In the genomic region with DNA sequence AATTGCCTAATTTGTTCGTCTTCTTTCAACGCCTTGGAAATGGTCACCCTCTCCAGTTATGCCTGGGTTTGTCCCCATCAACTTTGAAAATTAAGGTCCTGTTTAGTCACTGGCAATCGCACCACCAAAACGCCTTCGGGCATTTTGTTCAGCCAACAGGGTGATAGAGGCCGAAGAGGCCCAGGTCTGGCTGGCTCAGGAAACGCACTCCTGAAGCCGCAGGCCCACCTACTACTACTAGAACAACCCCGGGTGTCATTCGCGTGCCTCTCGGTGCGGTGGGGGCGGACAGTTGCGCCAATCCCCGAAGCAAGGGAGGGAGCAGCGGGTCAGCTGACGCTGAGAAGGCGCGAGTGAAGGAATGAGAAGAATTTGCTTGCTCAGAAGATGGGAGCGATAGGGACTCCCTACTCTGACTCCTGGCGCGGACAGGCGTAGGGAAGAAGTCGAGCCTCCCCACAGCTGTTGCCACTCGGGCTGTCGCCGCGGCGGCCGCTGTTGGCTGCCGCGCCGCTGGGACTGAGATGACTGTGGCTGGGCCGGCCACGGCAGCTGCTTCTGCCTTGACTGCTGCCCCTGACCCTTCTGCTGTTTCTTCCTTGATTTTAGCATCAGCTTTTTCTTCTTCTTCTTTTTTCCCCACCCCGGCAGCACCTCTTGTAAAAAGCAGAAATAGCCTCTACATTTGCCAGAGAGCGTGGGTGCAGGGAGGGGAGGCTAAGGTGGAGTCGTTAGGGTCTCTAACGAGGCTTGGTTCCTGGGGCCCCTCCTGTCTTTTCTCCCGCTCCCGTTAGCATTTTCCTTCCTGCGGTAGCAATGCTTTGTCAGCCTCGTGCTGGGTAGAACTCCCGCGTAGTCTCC, we compare ENCODE assay signal across 8 cellular contexts.
DNase-seq lines count a peak whose midpoint lies in the region; ATAC-seq and TF ChIP-seq lines count a peak whose summit lies in the region.

No MANE protein-coding gene starts in this region.

- TF ChIP-seq CTCF in A673 (conservative IDR thresholded peaks at IDR 0.05; ENCODE audit: low read depth, low read length) (no peak), HL-60 (IDR thresholded peaks at IDR 0.05; ENCODE audit: insufficient read depth, low read length) (no peak)

- H3K36me3 ChIP-seq in A673 (ENCODE audit: insufficient read depth, low read length, poor library complexity, severe bottlenecking), result no peaks in the 10 kb centered on the region
- H3K36me3 ChIP-seq in skeletal muscle satellite cell (ENCODE audit: insufficient read depth, low read length), result no peaks in the 10 kb centered on the region

- intact Hi-C loops in A673 (cut with micrococcal nuclease; ENCODE audit: unreplicated experiment), result loop anchor here (5.0 to 10.0 kb wide), 5 partner anchors 264 to 1137 kb away; no protein-coding TSS in a partner anchor

- H3K4me3 ChIP-seq in A673 (ENCODE audit: low read depth, low read length, poor library complexity, severe bottlenecking) (peak overlapping the region; percentile 22), HL-60 (replicated peaks; ENCODE audit: insufficient read depth, low read length) (peak overlapping the region; percentile 17), skeletal muscle satellite cell (ENCODE audit: low read length) (peak overlapping the region; percentile 62)

- peaks cover 3% of the 10 kb centered on the region for H3K4me1 ChIP-seq in A673 (ENCODE audit: insufficient read depth, low read length, poor library complexity, severe bottlenecking)
- peaks cover 26% of the 10 kb centered on the region for H3K4me1 ChIP-seq in skeletal muscle satellite cell (ENCODE audit: control insufficient read depth, insufficient read depth, low read length)

- no peaks in the 10 kb centered on the region for H3K9me3 ChIP-seq in A673 (ENCODE audit: low read depth, low read length, poor library complexity, severe bottlenecking)
- no peaks in the 10 kb centered on the region for H3K9me3 ChIP-seq in skeletal muscle satellite cell (replicated peaks; ENCODE audit: low read length)

- peak overlapping the region; percentile 68 for H3K9ac ChIP-seq in skeletal muscle satellite cell (ENCODE audit: low read depth, low read length)

- H3K4me2 ChIP-seq in skeletal muscle satellite cell (ENCODE audit: low read length), result peak overlapping the region; percentile 76

- BruUV-seq in A673 (replicated peaks; lab: Mats Ljungman, UMichigan), result no TSS peak

- POLR2A ChIA-PET in A673 (lab: Charles Lee; ENCODE audit: low non-redundant PET), result no interaction called here

- CTCF ChIA-PET in A673 (lab: Charles Lee), result interaction anchor here (0.6 to 0.9 kb wide), 2 partner anchors 533 to 1148 kb away, joined by 3 to 5 read pairs; no protein-coding TSS in a partner anchor

- H3K27ac ChIP-seq in A673 (ENCODE audit: low read depth, low read length, poor library complexity, severe bottlenecking) (no peak overlapping the region), HL-60 (replicated peaks) (peak overlapping the region; percentile 74)

- no peak for ATAC-seq in GM18858 (IDR thresholded peaks at IDR 0.05; ENCODE audit: unreplicated experiment)

- DNase-seq in A673 (ENCODE audit: low spot score), result peak; percentile 34
- DNase-seq in HL-60 (ENCODE audit: low read depth in 1 of 2, low spot score in 1 of 2), result peak; percentile 21 to 62
- peak; percentile 91 for DNase-seq in cerebellar cortex (ENCODE audit: low spot score)
- DNase-seq in iris pigment epithelial cell (ENCODE audit: low read depth), result peak; percentile 91
- no peak for DNase-seq in activated CD8-positive, alpha-beta memory T cell treated with anti-CD3 and anti-CD28 coated beads, Interleukin-2, amount 50 U/mL, for 4 hours
- no peak for DNase-seq in activated CD4-positive, CD25-positive, alpha-beta regulatory T cell (lab: John Stamatoyannopoulos, UW)

- H3K27me3 ChIP-seq in A673 (replicated peaks; ENCODE audit: insufficient read depth, low read depth, low read length, poor library complexity) (no peaks in the 10 kb centered on the region), HL-60 (ENCODE audit: insufficient read depth, poor library complexity, severe bottlenecking) (no peaks in the 10 kb centered on the region), skeletal muscle satellite cell (ENCODE audit: control insufficient read depth, insufficient read depth, low read length) (no peaks in the 10 kb centered on the region)

Comparison
In these comparisons a context has a peak if more than half of its experiments do, and no peak if none do; other contexts are left out.
1. DNase-seq: peak in A673 (single experiment), HL-60 (2 of 2), cerebellar cortex (single experiment) and iris pigment epithelial cell (single experiment); none in activated CD8-positive, alpha-beta memory T cell treated with anti-CD3 and anti-CD28 coated beads, Interleukin-2, amount 50 U/mL, for 4 hours (single experiment) and activated CD4-positive, CD25-positive, alpha-beta regulatory T cell (0 of 4).
2. Peak in every context shown above with its lines, with median percentiles within 50 percentile points of each other: H3K4me3 ChIP-seq.